Comparison of ENCODE assay signal across 8 cellular contexts in the genomic region with DNA sequence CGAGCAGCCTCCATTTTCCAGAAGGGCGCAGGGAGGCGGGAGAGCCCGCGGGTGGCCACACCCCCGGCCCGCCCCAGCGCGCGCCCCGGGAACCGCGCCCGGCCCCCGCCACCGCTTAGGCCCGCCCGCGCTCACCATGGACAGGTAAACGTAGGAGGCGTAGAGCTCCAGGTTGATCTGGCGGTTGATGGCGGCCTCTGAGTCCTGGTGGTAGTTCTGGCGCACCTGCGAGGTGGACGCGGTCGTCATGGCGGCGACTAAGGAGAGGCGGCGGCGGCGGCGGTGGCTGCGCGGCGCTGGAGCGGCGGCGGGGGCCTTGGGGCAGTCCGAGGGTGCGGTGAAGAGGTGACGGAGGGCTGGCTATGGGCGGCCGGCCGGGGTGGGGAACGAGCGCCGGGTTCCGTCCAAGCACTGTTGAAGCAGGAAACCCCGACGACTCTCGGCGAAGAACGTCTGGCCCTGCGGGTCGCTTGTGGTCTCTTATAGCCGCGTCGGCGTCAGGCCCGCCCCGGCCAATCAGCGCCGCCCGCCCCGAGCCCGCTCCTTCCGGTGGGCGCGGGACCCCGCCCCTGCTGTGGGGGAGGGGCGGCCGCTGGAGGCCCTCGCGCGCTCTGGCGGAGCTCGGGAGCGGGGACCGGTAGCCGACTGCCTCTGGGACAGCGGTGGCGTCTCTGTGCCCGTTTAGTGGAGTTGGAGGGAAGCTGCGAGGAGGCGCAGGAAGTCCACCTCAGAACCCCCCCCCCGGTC. TPM values are rescaled to one million over a fixed set of nuclear protein-coding genes. Genes with fewer than 3 reads are reported as not detected.
DNase-seq lines count a peak whose midpoint lies in the region; ATAC-seq and TF ChIP-seq lines count a peak whose summit lies in the region.

A gene (minus strand): TSS at position 458 of the 747 bp plus-strand sequence. CDS start 209 bp downstream, at position 249.

- no peak for TF ChIP-seq CTCF in fibroblast of lung (conservative IDR thresholded peaks at IDR 0.05 in 1 of 2, IDR thresholded peaks at IDR 0.05 in 1 of 2; ENCODE audit: low read depth in 1 of 2, low read length in 2 of 2)

- H3K4me1 Mint-ChIP-seq in naive thymus-derived CD8-positive, alpha-beta T cell = peaks cover 39 to 76% (median 65%) of the 10 kb centered on the region in 4 donors

- H3K79me2 ChIP-seq in fibroblast of lung (ENCODE audit: control insufficient read depth, insufficient read depth, low read length) = peaks cover 38% of the 10 kb centered on the region

- H3K9me3 Mint-ChIP-seq in naive thymus-derived CD8-positive, alpha-beta T cell = no peaks in the 10 kb centered on the region

- peak within 1 kb of the TSS; percentile 28 for H2AFZ ChIP-seq in fibroblast of lung (ENCODE audit: low read length)

- H3K4me2 ChIP-seq in fibroblast of lung (ENCODE audit: extremely low read depth, insufficient read depth, low read length) = peak within 1 kb of the TSS; percentile 90

- H3K36me3 ChIP-seq in KOPT-K1 (ENCODE audit: insufficient read depth, low read length) (peaks cover 46% of the 10 kb centered on the region), fibroblast of lung (ENCODE audit: control insufficient read depth, insufficient read depth, low read length) (peaks cover 13% of the 10 kb centered on the region)

- no peaks in the 10 kb centered on the region for H3K27me3 Mint-ChIP-seq in naive thymus-derived CD8-positive, alpha-beta T cell

- peak within 1 kb of the TSS; percentile 78 to 93 (median 88) for H3K4me3 ChIP-seq in fibroblast of lung (replicated peaks in 1 of 4; ENCODE audit: control extremely low read depth in 1 of 4, insufficient read depth in 1 of 4, low read depth in 3 of 4, low read length in 4 of 4)

- peaks cover 8 to 31% (median 19%) of the 10 kb centered on the region in 3 donors for H3K36me3 Mint-ChIP-seq in naive thymus-derived CD8-positive, alpha-beta T cell

- POLR2A ChIA-PET in naive thymus-derived CD8-positive, alpha-beta T cell (lab: Charles Lee) = interaction anchor here (0.5 to 3.8 kb wide), 33 partner anchors 8 to 873 kb away, joined by 3 to 46 read pairs (median 5); a partner anchor contains a TSS

- peak within 1 kb of the TSS; percentile 89 to 98 (median 95) for H3K4me3 Mint-ChIP-seq in naive thymus-derived CD8-positive, alpha-beta T cell

- ATAC-seq in GM21723 (IDR thresholded peaks at IDR 0.05; ENCODE audit: unreplicated experiment) = peak; percentile 51
- ATAC-seq in naive thymus-derived CD8-positive, alpha-beta T cell = peak; percentile 75 to 76

- peaks cover 34% of the 10 kb centered on the region for H3K4me1 ChIP-seq in fibroblast of lung (ENCODE audit: control insufficient read depth, extremely low read depth, insufficient read depth, low read length)

- H3K27ac Mint-ChIP-seq in naive thymus-derived CD8-positive, alpha-beta T cell = peak within 1 kb of the TSS; percentile 84 to 99 (median 98)

- H4K20me1 ChIP-seq in fibroblast of lung (ENCODE audit: control insufficient read depth, extremely low read depth, insufficient read depth, low read length) = peaks cover 6% of the 10 kb centered on the region

- peak within 1 kb of the TSS; percentile 78 for H3K9ac ChIP-seq in fibroblast of lung (ENCODE audit: insufficient read depth, low read length)

- H3K27ac ChIP-seq in KOPT-K1 (ENCODE audit: low read depth, low read length, poor library complexity, severe bottlenecking) (peak within 1 kb of the TSS; percentile 92), fibroblast of lung (ENCODE audit: insufficient read depth, low read length) (peak within 1 kb of the TSS; percentile 91)

- H3K27me3 ChIP-seq in fibroblast of lung (ENCODE audit: control insufficient read depth, insufficient read depth, low read length) = no peaks in the 10 kb centered on the region

- DNase-seq in DMS153 (lab: John Stamatoyannopoulos, UW) (peak; percentile 77), RPMI7951 (ENCODE audit: low read depth) (peak; percentile 93), fibroblast of lung (ENCODE audit: low read depth in 2 of 2) (peak; percentile 83 to 94)
- DNase-seq in activated T-helper 1 cell treated with anti-CD3 and anti-CD28 coated beads, Interleukin-2, amount 50 U/mL, for 16 hours (ENCODE audit: low read depth in 1 of 2, low spot score in 1 of 2) = peak; percentile 80 to 85
- peak; percentile 84 to 95 (median 90) for DNase-seq in naive thymus-derived CD8-positive, alpha-beta T cell
- peak; percentile 85 to 92 (median 88) for DNase-seq in stimulated activated naive CD4-positive, alpha-beta T cell (lab: John Stamatoyannopoulos, UW)

- no peaks in the 10 kb centered on the region for H3K9me3 ChIP-seq in KOPT-K1 (ENCODE audit: insufficient read depth, low read length, poor library complexity, severe bottlenecking)
- no peaks in the 10 kb centered on the region for H3K9me3 ChIP-seq in fibroblast of lung (ENCODE audit: control insufficient read depth, insufficient read depth, low read depth, low read length)

RNA-seq across cellular contexts. Expression of the gene that starts here (rescaled TPM):
- 726 and 869 TPM in 2 replicates for total RNA-seq in RPMI7951 (2014; rRNA removed; shearing (Covaris generic))
- 2,097 and 2,219 TPM in 2 replicates for total RNA-seq in fibroblast of lung
- polyA plus RNA-seq in fibroblast of lung = 2,789 and 3,749 TPM in 2 replicates
- polyA plus RNA-seq in fibroblast of lung (2012) = 6,217 and 7,699 TPM in 2 replicates
- 2,081 and 2,338 TPM in 2 replicates for polyA minus RNA-seq in fibroblast of lung (ENCODE audit: low replicate concordance)
- 100 to 1,000 TPM; 571 to 598 TPM for total RNA-seq in naive thymus-derived CD8-positive, alpha-beta T cell
- polyA plus RNA-seq in naive thymus-derived CD8-positive, alpha-beta T cell = 1,000 to 10,000 TPM; 1,933 to 2,491 (median 2,221) TPM

Comparison
In these comparisons a context has a peak if more than half of its experiments do, and no peak if none do; other contexts are left out.
1. Peak in every context shown above with its lines: DNase-seq, ATAC-seq, H3K4me3 ChIP-seq and H3K27ac ChIP-seq.